In the genomic region with DNA sequence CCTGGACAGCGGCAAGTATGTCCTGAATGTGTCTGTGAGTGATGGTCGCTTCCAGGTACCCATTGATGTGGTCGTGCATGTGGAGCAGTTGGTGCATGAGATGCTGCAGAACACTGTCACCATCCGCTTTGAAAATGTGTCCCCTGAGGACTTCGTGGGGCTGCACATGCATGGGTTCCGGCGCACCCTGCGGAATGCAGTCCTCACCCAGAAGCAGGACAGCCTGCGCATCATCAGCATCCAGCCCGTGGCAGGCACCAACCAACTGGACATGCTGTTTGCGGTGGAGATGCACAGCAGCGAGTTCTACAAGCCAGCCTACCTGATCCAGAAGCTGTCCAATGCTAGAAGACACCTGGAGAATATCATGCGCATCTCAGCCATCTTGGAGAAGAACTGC, we compare ENCODE assay signal across 23 cellular contexts.
"Had no signal": no experiment of that assay in that cellular context is flagged by ENCODE, and none has a peak within 500 bp of the region (broad histone marks: within the 10 kb centered on the region; RNA-seq: fewer than 3 reads in every experiment).

No MANE protein-coding gene starts in this region.

- H3K79me2 ChIP-seq: parathyroid adenoma had no signal

- H3K27ac ChIP-seq: left ventricle myocardium inferior, neutrophil, parathyroid adenoma, right atrium auricular region, right lobe of liver, tibial nerve, vagina had no signal

- H3K9ac ChIP-seq: parathyroid adenoma had no signal

- DNase-seq: hippocampal formation; immature natural killer cell; left ventricle myocardium inferior; mesendoderm; naive B cell; natural killer cell; occipital lobe; right lobe of liver; stimulated activated CD4-positive, alpha-beta T cell treated with anti-CD3 and anti-CD28 coated beads, Interleukin-1b, Interleukin-23, amount 100 ng/mL, for 48 hours; stimulated activated CD4-positive, alpha-beta T cell treated with anti-CD3 and anti-CD28 coated beads, Interleukin-2, amount 100 ng/mL, for 48 hours; stimulated activated CD4-positive, alpha-beta T cell treated with anti-CD3 and anti-CD28 coated beads, Interleukin-4, amount 100 ng/mL, for 4 hours; stimulated activated CD8-positive, alpha-beta memory T cell treated with anti-CD3 and anti-CD28 coated beads, Interleukin-4, amount 100 ng/mL, for 48 hours; stimulated activated naive CD4-positive, alpha-beta T cell treated with Interleukin-2 at 50 U/mL for 16 hours; stimulated activated naive CD8-positive, alpha-beta T cell treated with anti-CD3 and anti-CD28 coated beads, Interleukin-15, amount 100 ng/mL, for 72 hours; substantia nigra had no signal

- H3K9me3 ChIP-seq: left ventricle myocardium inferior, neutrophil, right atrium auricular region, right lobe of liver, tibial nerve, vagina had no signal

- H2AFZ ChIP-seq: parathyroid adenoma had no signal

- H3K36me3 ChIP-seq: left ventricle myocardium inferior, neutrophil, right atrium auricular region, right lobe of liver, tibial nerve, vagina had no signal

- FAIRE-seq: islet of Langerhans had no signal

- H3K27me3 ChIP-seq: neutrophil, right atrium auricular region, right lobe of liver, tibial nerve, vagina had no signal

- H3K4me1 ChIP-seq: left ventricle myocardium inferior, parathyroid adenoma, right atrium auricular region, right lobe of liver, tibial nerve had no signal

- H3K4me2 ChIP-seq: smooth muscle cell had no signal

- H3K4me3 ChIP-seq: left ventricle myocardium inferior, lung, right atrium auricular region, right lobe of liver, smooth muscle cell, tibial nerve, vagina had no signal
